ENCODE assay signal across 9 cellular contexts in genomic region chr20:24149881-24150307, GRCh38.
DNase-seq lines count a peak whose midpoint lies in the region; ATAC-seq, FAIRE-seq and TF ChIP-seq lines count a peak whose summit lies in the region.
"Had no signal": no experiment of that assay in that cellular context is flagged by ENCODE, and none has a peak within 500 bp of the region (broad histone marks: within the 10 kb centered on the region; RNA-seq: fewer than 3 reads in every experiment).

No MANE protein-coding gene starts in this region.

- H3K79me2 ChIP-seq in Karpas-422 (ENCODE audit: low read length): no peaks in the 10 kb centered on the region

- H3K36me3 Mint-ChIP-seq in endodermal cell (ENCODE audit: low read depth): no peaks in the 10 kb centered on the region
- no peaks in the 10 kb centered on the region for H3K36me3 Mint-ChIP-seq in nephron progenitor cell (ENCODE audit: low read depth)

- no peaks in the 10 kb centered on the region; the same call in 1 of the 2 replicates for H4K20me1 ChIP-seq in Karpas-422 (ENCODE audit: insufficient read depth, low read depth, low read length)

- H3K27me3 ChIP-seq in Karpas-422 (ENCODE audit: low read length) (no peaks in the 10 kb centered on the region), endodermal cell (ENCODE audit: control insufficient read depth, insufficient read depth, low read length, poor library complexity, severe bottlenecking) (no peaks in the 10 kb centered on the region)

- no peak for FAIRE-seq in D721Med (lab: Jason Lieb, UNC)

- H2AFZ ChIP-seq in Karpas-422 (ENCODE audit: low read length): no peak overlapping the region

- H3K4me3 ChIP-seq in Karpas-422 (ENCODE audit: low read length) (no peak overlapping the region), endodermal cell (ENCODE audit: low read length) (no peak overlapping the region)

- H3K9me2 ChIP-seq in Karpas-422 (replicated peaks; ENCODE audit: insufficient read depth, low read length): no peaks in the 10 kb centered on the region

- H3K9ac ChIP-seq in Karpas-422 (ENCODE audit: low read length) (no peak overlapping the region), endodermal cell (ENCODE audit: extremely low read depth, low read length, poor library complexity, severe bottlenecking) (no peak overlapping the region)

- no peak for DNase-seq in D721Med (ENCODE audit: insufficient read length, low spot score)
- peak; percentile 63 for DNase-seq in Karpas-422
- DNase-seq in endodermal cell: peak; percentile 91
- peak; percentile 72 for DNase-seq in nephron progenitor cell
- DNase-seq in stimulated activated naive CD8-positive, alpha-beta T cell treated with anti-CD3 and anti-CD28 coated beads, Interleukin-15, amount 100 ng/mL, for 72 hours: no peak
- DNase-seq in NCI-H226: no peak
- no peak for DNase-seq in KG1 (lab: John Stamatoyannopoulos, UW)
- no peak for DNase-seq in hippocampal formation (lab: John Stamatoyannopoulos, UW)

- no peaks in the 10 kb centered on the region for H3K9me3 Mint-ChIP-seq in endodermal cell
- no peaks in the 10 kb centered on the region for H3K9me3 Mint-ChIP-seq in nephron progenitor cell
- H3K9me3 Mint-ChIP-seq in stimulated activated naive CD8-positive, alpha-beta T cell treated with anti-CD3 and anti-CD28 coated beads, Interleukin-15, amount 100 ng/mL, for 72 hours: peaks cover 0 to 16% of the 10 kb centered on the region in 2 donors

- H3K4me3 Mint-ChIP-seq in endodermal cell (no peak overlapping the region), nephron progenitor cell (no peak overlapping the region)
- H3K4me3 Mint-ChIP-seq in stimulated activated naive CD8-positive, alpha-beta T cell treated with anti-CD3 and anti-CD28 coated beads, Interleukin-15, amount 100 ng/mL, for 72 hours: no peak overlapping the region
- H3K4me3 Mint-ChIP-seq: T-helper 2 cell treated with Interferon-gamma antibody and Interleukin-4, amounts not matched to agents 5 μg/mL and 100 μg/mL, for 36 hours had no signal

- peaks cover 23% of the 10 kb centered on the region for H3K27me3 Mint-ChIP-seq in endodermal cell (ENCODE audit: insufficient read depth)
- peaks cover 13% of the 10 kb centered on the region for H3K27me3 Mint-ChIP-seq in nephron progenitor cell (ENCODE audit: low read depth, poor library complexity)
- peaks cover 16% of the 10 kb centered on the region for H3K27me3 Mint-ChIP-seq in stimulated activated naive CD8-positive, alpha-beta T cell treated with anti-CD3 and anti-CD28 coated beads, Interleukin-15, amount 100 ng/mL, for 72 hours

- H3K27ac Mint-ChIP-seq in endodermal cell (no peak overlapping the region), nephron progenitor cell (no peak overlapping the region)
- no peak overlapping the region for H3K27ac Mint-ChIP-seq in stimulated activated naive CD8-positive, alpha-beta T cell treated with anti-CD3 and anti-CD28 coated beads, Interleukin-15, amount 100 ng/mL, for 72 hours
- H3K27ac Mint-ChIP-seq: T-helper 2 cell treated with Interferon-gamma antibody and Interleukin-4, amounts not matched to agents 5 μg/mL and 100 μg/mL, for 36 hours had no signal

- H3K4me1 Mint-ChIP-seq in endodermal cell (peaks cover 14% of the 10 kb centered on the region), nephron progenitor cell (peaks cover 5% of the 10 kb centered on the region)
- H3K4me1 Mint-ChIP-seq in stimulated activated naive CD8-positive, alpha-beta T cell treated with anti-CD3 and anti-CD28 coated beads, Interleukin-15, amount 100 ng/mL, for 72 hours: peaks cover 14% of the 10 kb centered on the region

- no peak overlapping the region for H3K4me2 ChIP-seq in Karpas-422 (ENCODE audit: low read depth, low read length, poor library complexity, severe bottlenecking)

- H3K36me3 ChIP-seq in Karpas-422 (ENCODE audit: insufficient read depth, low read length): no peaks in the 10 kb centered on the region
- no peaks in the 10 kb centered on the region for H3K36me3 ChIP-seq in endodermal cell (ENCODE audit: control insufficient read depth, insufficient read depth, low read length)

- H3K27ac ChIP-seq in Karpas-422 (ENCODE audit: low read length): no peak overlapping the region
- no peak overlapping the region for H3K27ac ChIP-seq in endodermal cell (ENCODE audit: low read depth, low read length)

- no peaks in the 10 kb centered on the region for H3K9me3 ChIP-seq in Karpas-422 (ENCODE audit: low read length)
- H3K9me3 ChIP-seq in endodermal cell (ENCODE audit: control insufficient read depth, low read length): no peaks in the 10 kb centered on the region

- H3K4me1 ChIP-seq in Karpas-422 (ENCODE audit: low read length) (no peaks in the 10 kb centered on the region), endodermal cell (ENCODE audit: control insufficient read depth, insufficient read depth, low read length) (no peaks in the 10 kb centered on the region)

- ATAC-seq in stimulated activated naive CD8-positive, alpha-beta T cell treated with anti-CD3 and anti-CD28 coated beads, Interleukin-15, amount 100 ng/mL, for 72 hours: no peak

- TF ChIP-seq CTCF in D721Med (IDR thresholded peaks at IDR 0.05; ENCODE audit: insufficient read depth, missing control alignments) (peak; percentile 32), endodermal cell (conservative IDR thresholded peaks at IDR 0.05) (peak; percentile 83), nephron progenitor cell (IDR thresholded peaks at IDR 0.05) (peak; percentile 64)

- WGBS in endodermal cell (ENCODE audit: insufficient coverage in 1 of 2, insufficient read length in 1 of 2), 2 experiments: 72 to 82% methylated on average over 6 to 10 of the region's 10 CpGs

Comparison
In these comparisons a context has a peak if more than half of its experiments do, and no peak if none do; other contexts are left out.
1. DNase-seq: peak in Karpas-422 (single experiment), endodermal cell (single experiment) and nephron progenitor cell (single experiment); none in D721Med (single experiment), stimulated activated naive CD8-positive, alpha-beta T cell treated with anti-CD3 and anti-CD28 coated beads, Interleukin-15, amount 100 ng/mL, for 72 hours (0 of 2), NCI-H226 (single experiment), KG1 (single experiment) and hippocampal formation (0 of 2).
2. CTCF ChIP-seq: peak in every context shown above with its lines; median percentile 83 in endodermal cell; 64 in nephron progenitor cell; 32 in D721Med.